ENCODE assay signal across 1 cellular context in genomic region chr13:49058761-49059160, GRCh38.
TF ChIP-seq lines count a peak whose summit lies in the region.

No MANE protein-coding gene starts in this region.

TF ChIP-seq in GM23338, 12 proteins besides CTCF, POLR2A, EP300 and RAD21 (continued from another document):
- TF ChIP-seq REST (IDR thresholded peaks at IDR 0.05; ENCODE audit: unreplicated experiment) (no peak), JUNB (IDR thresholded peaks at IDR 0.05; ENCODE audit: unreplicated experiment) (no peak)
